9 cellular contexts compared by ENCODE assay signal in genomic region chr11:45929486-45930030, GRCh38. TPM values are rescaled to one million over a fixed set of nuclear protein-coding genes. Genes with fewer than 3 reads are reported as not detected.
DNase-seq lines count a peak whose midpoint lies in the region; ATAC-seq, FAIRE-seq and TF ChIP-seq lines count a peak whose summit lies in the region.
"Had no signal": no experiment of that assay in that cellular context is flagged by ENCODE, and none has a peak within 500 bp of the region (broad histone marks: within the 10 kb centered on the region; RNA-seq: fewer than 3 reads in every experiment).

No MANE protein-coding gene starts in this region.

- H3K4me1 ChIP-seq in RWPE2 (ENCODE audit: insufficient read depth, poor library complexity, severe bottlenecking) (peaks cover 54% of the 10 kb centered on the region), mononuclear cell (ENCODE audit: insufficient read depth, low read length) (peaks cover 62% of the 10 kb centered on the region), SK-N-SH (ENCODE audit: control insufficient read depth in 1 of 2, insufficient read depth in 2 of 2, low read depth in 1 of 2, low read length in 1 of 2) (peaks cover 0 to 5% of the 10 kb centered on the region in 2 experiments; a peak in 1 of 4 replicates), heart left ventricle (peaks cover 0 to 28% (median 7%) of the 10 kb centered on the region in 12 donors)

- H3K9me2 ChIP-seq in SK-N-SH = no peaks in the 10 kb centered on the region

- ATAC-seq in RWPE2 (ENCODE audit: low read depth) (peak; percentile 56), heart left ventricle (no peak), HG02623 (IDR thresholded peaks at IDR 0.05; ENCODE audit: unreplicated experiment) (no peak)

- H3K4me3 ChIP-seq in GM12875 (ENCODE audit: low read depth, low read length) = peak overlapping the region; percentile 35
- no peak overlapping the region for H3K4me3 ChIP-seq in RWPE2 (ENCODE audit: severe bottlenecking)
- peak overlapping the region; percentile 11 for H3K4me3 ChIP-seq in mononuclear cell (ENCODE audit: low read length)
- H3K4me3 ChIP-seq in SK-N-SH (ENCODE audit: low read depth in 2 of 2, low read length in 1 of 2) = no peak overlapping the region
- H3K4me3 ChIP-seq in heart left ventricle = no peak overlapping the region

- H3F3A ChIP-seq in SK-N-SH (replicated peaks; ENCODE audit: insufficient read depth) = no peaks in the 10 kb centered on the region

- CTCF ChIA-PET in SK-N-SH (lab: Yijun Ruan, JAX) = interaction anchor here (1.1 to 5.0 kb wide), 2 partner anchors 57 to 77 kb away, joined by 5 to 25 read pairs; no protein-coding TSS in a partner anchor

- TF ChIP-seq POLR2A in H54 (IDR thresholded peaks at IDR 0.05; ENCODE audit: low read depth, low read length) = no peak
- no peak for TF ChIP-seq POLR2A in heart left ventricle (IDR thresholded peaks at IDR 0.05)

- TF ChIP-seq CTCF in GM12875 (IDR thresholded peaks at IDR 0.05; ENCODE audit: borderline replicate concordance, insufficient read depth, low read depth, low read length) = no peak
- TF ChIP-seq CTCF in RWPE2 (IDR thresholded peaks at IDR 0.05; ENCODE audit: poor library complexity, severe bottlenecking) = no peak
- no peak for TF ChIP-seq CTCF in SK-N-SH (IDR thresholded peaks at IDR 0.05)
- TF ChIP-seq CTCF in heart left ventricle (IDR thresholded peaks at IDR 0.05) = no peak

- intact Hi-C loops in heart left ventricle (cut with DNase I) = no loop called here

- peak overlapping the region; percentile 95 for H3K27ac ChIP-seq in RWPE2 (ENCODE audit: poor library complexity, severe bottlenecking)
- H3K27ac ChIP-seq in SK-N-SH (ENCODE audit: low read depth in 2 of 2, low read length in 1 of 2) = no peak overlapping the region; a peak in 1 of 4 replicates
- H3K27ac ChIP-seq in heart left ventricle = peak overlapping the region in 1 of 12 donors; percentile 70

- no peak for TF ChIP-seq EP300 in SK-N-SH (IDR thresholded peaks at IDR 0.05; ENCODE audit: borderline replicate concordance in 1 of 2, low read depth in 1 of 2, low read length in 1 of 2)

- no peaks in the 10 kb centered on the region for H4K20me1 ChIP-seq in SK-N-SH (ENCODE audit: insufficient read depth)

- no peaks in the 10 kb centered on the region for H3K27me3 ChIP-seq in RWPE2 (ENCODE audit: insufficient read depth, poor library complexity, severe bottlenecking)
- H3K27me3 ChIP-seq in mononuclear cell (ENCODE audit: insufficient read depth, low read length) = no peaks in the 10 kb centered on the region
- no peaks in the 10 kb centered on the region for H3K27me3 ChIP-seq in SK-N-SH (ENCODE audit: insufficient read depth)
- peaks cover 0 to 4% (median 0%) of the 10 kb centered on the region in 9 donors for H3K27me3 ChIP-seq in heart left ventricle

- H3K79me2 ChIP-seq in SK-N-SH (ENCODE audit: insufficient read depth) = no peaks in the 10 kb centered on the region

- H3K4me2 ChIP-seq in SK-N-SH = no peak overlapping the region

- FAIRE-seq in H54 (lab: Jason Lieb, UNC) = no peak

- DNase-seq in H54 (ENCODE audit: insufficient read length, low spot score) (peak; percentile 83), RWPE2 (ENCODE audit: low spot score) (no peak), SK-N-SH (no peak), heart left ventricle (no peak), NCI-H2227 (lab: John Stamatoyannopoulos, UW; ENCODE audit: unreplicated experiment) (no peak)

- WGBS in SK-N-SH (ENCODE audit: low lambda C conversion rate) = 80% methylated on average over 10 of the region's 10 CpGs
- WGBS in heart left ventricle, 4 donors = 74 to 81% (median 76%) methylated on average over 10 of the region's 10 CpGs

- H3K36me3 ChIP-seq in RWPE2 (ENCODE audit: low read depth) (peaks cover 35% of the 10 kb centered on the region), SK-N-SH (replicated peaks in 1 of 2; ENCODE audit: control insufficient read depth in 1 of 2, insufficient read depth in 2 of 2, low read length in 1 of 2) (peaks cover 11 to 19% of the 10 kb centered on the region in 2 experiments), heart left ventricle (peaks cover 0 to 37% (median 30%) of the 10 kb centered on the region in 9 donors)

- H3K9ac ChIP-seq in SK-N-SH = no peak overlapping the region

- POLR2A ChIA-PET in SK-N-SH (lab: Yijun Ruan, JAX) = no interaction called here

- no peak for TF ChIP-seq RAD21 in SK-N-SH (IDR thresholded peaks at IDR 0.05; ENCODE audit: low read length)

- H3K9me3 ChIP-seq in RWPE2 (ENCODE audit: severe bottlenecking) (no peaks in the 10 kb centered on the region), mononuclear cell (ENCODE audit: low read depth, low read length) (no peaks in the 10 kb centered on the region), SK-N-SH (no peaks in the 10 kb centered on the region), heart left ventricle (no peaks in the 10 kb centered on the region)

- H2AFZ ChIP-seq in SK-N-SH (ENCODE audit: low read depth) = no peak overlapping the region

TF ChIP-seq in SK-N-SH, 30 proteins besides CTCF, POLR2A, EP300 and RAD21 (continues in another document):
- TF ChIP-seq TAF1 (IDR thresholded peaks at IDR 0.05; ENCODE audit: borderline replicate concordance, low read depth, low read length) (no peak), POLR2AphosphoS5 (IDR thresholded peaks at IDR 0.05; ENCODE audit: low read depth, low read length) (no peak), NFIC (IDR thresholded peaks at IDR 0.05; ENCODE audit: borderline replicate concordance) (no peak), JUND (IDR thresholded peaks at IDR 0.05) (no peak), TEAD4 (IDR thresholded peaks at IDR 0.05; ENCODE audit: borderline replicate concordance, insufficient read depth) (no peak), ELF1 (IDR thresholded peaks at IDR 0.05) (no peak), IRF3 (IDR thresholded peaks at IDR 0.05; ENCODE audit: low read depth, low read length) (no peak), FOXM1 (IDR thresholded peaks at IDR 0.05; ENCODE audit: low read depth) (no peak), SIN3A (IDR thresholded peaks at IDR 0.05; ENCODE audit: borderline replicate concordance, low read depth, low read length) (no peak), CHD2 (IDR thresholded peaks at IDR 0.05; ENCODE audit: low read length, partially characterized antibody) (no peak), REST (IDR thresholded peaks at IDR 0.05; ENCODE audit: low read depth, low read length) (no peak), TCF12 (IDR thresholded peaks at IDR 0.05) (no peak), EZH2phosphoT487 (IDR thresholded peaks at IDR 0.05; ENCODE audit: borderline replicate concordance, low read depth) (no peak), FOXJ3 (CRISPR knock-in tag; IDR thresholded peaks at IDR 0.05) (no peak)

RNA-seq across cellular contexts. Expression of gene LARGE2, which starts 7.1 kb away (rescaled TPM):
- total RNA-seq in mononuclear cell (0.94 TPM), heart left ventricle (under 1 TPM in 1 of 9 donors, not detected in 8; 0.88 TPM)
- polyA plus RNA-seq in SK-N-SH (2012; rRNA removed) (1.4 and 2.4 TPM in 2 replicates), heart left ventricle (under 1 TPM in 1 of 2 donors, not detected in 1; 0.17 TPM)
- 0.94 and 1.6 TPM in 2 replicates for polyA plus RNA-seq in SK-N-SH (2012; cell fraction: cytosol; rRNA removed)
- 4.6 and 6.3 TPM in 2 replicates for polyA plus RNA-seq in SK-N-SH (2012; cell fraction: nucleus; rRNA removed)
- total RNA-seq: myocyte had no signal

RNA-seq across cellular contexts. Expression of gene PEX16, which starts 11.9 kb away (rescaled TPM):
- 24.5 TPM for total RNA-seq in mononuclear cell
- 44.1 and 46.4 TPM in 2 replicates for polyA plus RNA-seq in SK-N-SH (2012; rRNA removed)
- 22.0 and 28.1 TPM in 2 replicates for polyA plus RNA-seq in SK-N-SH (2012; cell fraction: cytosol; rRNA removed)
- polyA plus RNA-seq in SK-N-SH (2012; cell fraction: nucleus; rRNA removed) = 92.8 and 94.1 TPM in 2 replicates
- total RNA-seq in heart left ventricle = 10 to 100 TPM; 10.4 to 20.0 (median 14.6) TPM
- 10 to 100 TPM; 16.3 to 22.8 TPM for polyA plus RNA-seq in heart left ventricle

RNA-seq across cellular contexts. Expression of gene FREY1, which starts 22.5 kb away (rescaled TPM):
- total RNA-seq in mononuclear cell = 1.6 TPM
- polyA plus RNA-seq in SK-N-SH (2012; rRNA removed) = 0.30 and 0.49 TPM in 2 replicates
- 0.14 TPM in 1 of 2 replicates, not detected in the other for polyA plus RNA-seq in SK-N-SH (2012; cell fraction: cytosol; rRNA removed)
- 0.89 and 1.3 TPM in 2 replicates for polyA plus RNA-seq in SK-N-SH (2012; cell fraction: nucleus; rRNA removed)
- under 1 TPM in 4 of 9 donors, not detected in 5; 0.37 to 1.00 (median 0.46) TPM for total RNA-seq in heart left ventricle
- under 1 TPM; 0.40 to 0.46 TPM for polyA plus RNA-seq in heart left ventricle

RNA-seq across cellular contexts. Expression of gene MAPK8IP1, which starts 44.1 kb away (rescaled TPM):
- 1.5 TPM for total RNA-seq in mononuclear cell
- 11.0 and 12.5 TPM in 2 replicates for polyA plus RNA-seq in SK-N-SH (2012; rRNA removed)
- polyA plus RNA-seq in SK-N-SH (2012; cell fraction: cytosol; rRNA removed) = 6.0 and 9.8 TPM in 2 replicates
- 21.1 and 22.5 TPM in 2 replicates for polyA plus RNA-seq in SK-N-SH (2012; cell fraction: nucleus; rRNA removed)
- total RNA-seq in heart left ventricle = 1 to 10 TPM; 5.0 to 8.0 (median 7.6) TPM
- polyA plus RNA-seq in heart left ventricle = 1 to 10 TPM; 2.4 to 3.1 TPM

Comparison
In these comparisons a context has a peak if more than half of its experiments do, and no peak if none do; other contexts are left out.
1. H3K4me3 ChIP-seq: peak in GM12875 (single experiment) and mononuclear cell (single experiment); none in RWPE2 (single experiment), SK-N-SH (0 of 2) and heart left ventricle (0 of 12).